In the genomic region with DNA sequence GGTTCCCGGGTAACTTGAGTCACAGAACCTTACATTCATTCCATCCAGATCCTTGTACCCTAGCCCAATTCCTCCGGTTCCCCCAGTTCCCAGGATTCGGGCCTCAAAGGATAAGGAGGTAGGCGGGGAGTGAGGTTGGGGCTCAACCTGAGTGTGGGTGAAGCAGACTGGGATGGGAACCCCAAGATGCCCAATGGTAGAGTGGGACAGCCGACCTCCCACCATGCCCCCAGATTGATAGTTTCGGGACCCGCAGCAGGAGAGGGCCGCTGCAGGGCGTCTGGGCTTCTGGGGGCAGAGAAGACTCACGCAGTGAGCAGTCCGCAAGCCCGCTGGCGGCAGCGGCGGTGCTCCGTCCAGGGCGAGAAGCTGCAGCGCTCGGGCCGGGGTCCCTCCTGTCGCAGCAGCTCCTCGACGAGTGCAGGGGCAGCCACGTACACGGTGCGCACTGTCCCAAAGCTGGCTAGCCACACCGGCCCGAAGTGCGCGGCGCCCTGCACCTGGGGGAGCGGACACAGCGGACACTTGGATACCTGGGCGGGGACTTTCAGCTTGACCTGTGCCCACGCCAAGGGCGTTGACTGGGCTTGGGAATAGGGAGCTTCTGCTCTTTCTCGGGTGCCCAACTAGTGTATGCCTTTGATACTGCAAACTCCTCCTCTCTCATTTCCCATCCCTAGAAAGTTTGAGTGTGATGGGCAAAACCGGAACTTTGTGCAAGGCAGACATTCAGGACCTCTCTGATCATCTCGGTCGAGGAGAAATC, we compare ENCODE assay signal across 6 cellular contexts. TPM values are rescaled to one million over a fixed set of nuclear protein-coding genes. Genes with fewer than 3 reads are reported as not detected.
A peak's percentile ranks its signal among the peaks of the same experiment; 100 is the strongest.
DNase-seq lines count a peak whose midpoint lies in the region; ATAC-seq lines count a peak whose summit lies in the region.

No MANE protein-coding gene starts in this region.

- H3K4me1 Mint-ChIP-seq in activated naive CD8-positive, alpha-beta T cell treated with anti-CD3 and anti-CD28 coated beads, Interleukin-2, amount 50 U/mL, for 24 hours = peaks cover 48% of the 10 kb centered on the region
- peaks cover 20 to 40% (median 32%) of the 10 kb centered on the region in 7 donors for H3K4me1 Mint-ChIP-seq in naive thymus-derived CD4-positive, alpha-beta T cell

- CTCF ChIA-PET in naive thymus-derived CD4-positive, alpha-beta T cell (lab: Charles Lee) = interaction anchor here (0.8 to 3.5 kb wide), 2 partner anchors 10 to 15 kb away, joined by 3 to 14 read pairs; no protein-coding TSS in a partner anchor

- ATAC-seq in GM18909 (IDR thresholded peaks at IDR 0.05; ENCODE audit: poor library complexity, unreplicated experiment) = peak; percentile 21
- peak; percentile 18 for ATAC-seq in activated naive CD8-positive, alpha-beta T cell treated with anti-CD3 and anti-CD28 coated beads, Interleukin-2, amount 50 U/mL, for 24 hours
- ATAC-seq in naive thymus-derived CD4-positive, alpha-beta T cell = peak; percentile 10

- peaks cover 0 to 12% of the 10 kb centered on the region in 2 donors for H3K27me3 ChIP-seq in naive thymus-derived CD4-positive, alpha-beta T cell (ENCODE audit: control insufficient read depth in 2 of 2, insufficient read depth in 2 of 2, low read length in 2 of 2)

- peaks cover 7% of the 10 kb centered on the region for H3K27me3 Mint-ChIP-seq in activated naive CD8-positive, alpha-beta T cell treated with anti-CD3 and anti-CD28 coated beads, Interleukin-2, amount 50 U/mL, for 24 hours
- H3K27me3 Mint-ChIP-seq in naive thymus-derived CD4-positive, alpha-beta T cell = peaks cover 9 to 27% (median 17%) of the 10 kb centered on the region in 5 donors

- H3K4me3 ChIP-seq in naive thymus-derived CD4-positive, alpha-beta T cell (ENCODE audit: low read length) = peak overlapping the region; percentile 70

- peak overlapping the region; percentile 87 for H3K4me3 Mint-ChIP-seq in activated naive CD8-positive, alpha-beta T cell treated with anti-CD3 and anti-CD28 coated beads, Interleukin-2, amount 50 U/mL, for 24 hours
- peak overlapping the region; percentile 72 to 93 (median 88) for H3K4me3 Mint-ChIP-seq in naive thymus-derived CD4-positive, alpha-beta T cell

- intact Hi-C loops in naive thymus-derived CD4-positive, alpha-beta T cell (cut with micrococcal nuclease) = loop anchor here (1.0 kb wide), 2 partner anchors 10 to 139 kb away; no protein-coding TSS in a partner anchor

- peaks cover 15 to 27% of the 10 kb centered on the region in 2 donors for H3K4me1 ChIP-seq in naive thymus-derived CD4-positive, alpha-beta T cell (ENCODE audit: control insufficient read depth in 2 of 2, insufficient read depth in 2 of 2, low read length in 2 of 2)

- H3K27ac ChIP-seq in naive thymus-derived CD4-positive, alpha-beta T cell (ENCODE audit: low read depth, low read length) = no peak overlapping the region

- H3K9me3 ChIP-seq in naive thymus-derived CD4-positive, alpha-beta T cell (ENCODE audit: control insufficient read depth in 2 of 3, low read length in 3 of 3) = no peaks in the 10 kb centered on the region

- H3K36me3 Mint-ChIP-seq in activated naive CD8-positive, alpha-beta T cell treated with anti-CD3 and anti-CD28 coated beads, Interleukin-2, amount 50 U/mL, for 24 hours (ENCODE audit: low read depth) = peaks cover 51% of the 10 kb centered on the region
- H3K36me3 Mint-ChIP-seq in naive thymus-derived CD4-positive, alpha-beta T cell = peaks cover 0 to 11% (median 5%) of the 10 kb centered on the region in 5 donors

- no peak for DNase-seq in activated naive CD8-positive, alpha-beta T cell treated with anti-CD3 and anti-CD28 coated beads, Interleukin-2, amount 50 U/mL, for 24 hours
- peak in 1 of 9 donors; percentile 30 for DNase-seq in naive thymus-derived CD4-positive, alpha-beta T cell
- DNase-seq in NCI-H2171 (lab: John Stamatoyannopoulos, UW) (no peak), H4 (ENCODE audit: low spot score) (no peak), putamen (ENCODE audit: low spot score) (no peak)

- H3K36me3 ChIP-seq in naive thymus-derived CD4-positive, alpha-beta T cell (ENCODE audit: control insufficient read depth in 2 of 3, insufficient read depth in 3 of 3, low read length in 3 of 3) = peaks cover 0 to 15% (median 0%) of the 10 kb centered on the region in 3 experiments

- H3K27ac Mint-ChIP-seq in activated naive CD8-positive, alpha-beta T cell treated with anti-CD3 and anti-CD28 coated beads, Interleukin-2, amount 50 U/mL, for 24 hours = peak overlapping the region; percentile 85
- H3K27ac Mint-ChIP-seq in naive thymus-derived CD4-positive, alpha-beta T cell = peak overlapping the region in 2 of 9 donors; percentile 13 to 31

- POLR2A ChIA-PET in naive thymus-derived CD4-positive, alpha-beta T cell (lab: Charles Lee) = interaction anchor here (0.8 to 1.3 kb wide), 5 partner anchors 10 to 24 kb away, joined by 3 to 4 read pairs (median 3); a partner anchor contains a TSS

- H3K9me3 Mint-ChIP-seq in activated naive CD8-positive, alpha-beta T cell treated with anti-CD3 and anti-CD28 coated beads, Interleukin-2, amount 50 U/mL, for 24 hours = no peaks in the 10 kb centered on the region
- no peaks in the 10 kb centered on the region for H3K9me3 Mint-ChIP-seq in naive thymus-derived CD4-positive, alpha-beta T cell

RNA-seq across cellular contexts. Expression of a gene that starts 1.0 kb away (rescaled TPM):
- total RNA-seq in naive thymus-derived CD4-positive, alpha-beta T cell = 1 to 10 TPM in 4 of 5 experiments, under 1 TPM in 1; 0.97 to 2.6 (median 1.7) TPM
- polyA plus RNA-seq in naive thymus-derived CD4-positive, alpha-beta T cell = under 1 TPM in 1 of 2 donors, not detected in 1; 0.20 TPM
- 0.48 TPM in 1 of 2 replicates, not detected in the other for total RNA-seq in H4 (2014; rRNA removed; shearing (Covaris generic))

RNA-seq across cellular contexts. Expression of a gene that starts 6.0 kb away (rescaled TPM):
- total RNA-seq in naive thymus-derived CD4-positive, alpha-beta T cell = 10 to 100 TPM; 11.8 to 30.9 (median 16.0) TPM
- polyA plus RNA-seq in naive thymus-derived CD4-positive, alpha-beta T cell = 10 to 100 TPM; 13.1 to 20.5 TPM
- 2.5 and 8.1 TPM in 2 replicates for total RNA-seq in H4 (2014; rRNA removed; shearing (Covaris generic))

RNA-seq across cellular contexts. Expression of a gene that starts 6.5 kb away (rescaled TPM):
- 1 to 10 TPM; 1.4 to 5.0 (median 2.1) TPM for total RNA-seq in naive thymus-derived CD4-positive, alpha-beta T cell
- 1 to 10 TPM; 3.0 to 3.2 TPM for polyA plus RNA-seq in naive thymus-derived CD4-positive, alpha-beta T cell
- total RNA-seq in H4 (2014; rRNA removed; shearing (Covaris generic)) = 4.1 and 7.9 TPM in 2 replicates

RNA-seq across cellular contexts. Expression of a gene that starts 11.0 kb away (rescaled TPM):
- total RNA-seq in naive thymus-derived CD4-positive, alpha-beta T cell = 10 to 100 TPM; 27.8 to 61.7 (median 44.4) TPM
- polyA plus RNA-seq in naive thymus-derived CD4-positive, alpha-beta T cell = 1 to 10 TPM; 3.2 to 6.6 TPM
- 5.5 and 7.3 TPM in 2 replicates for total RNA-seq in H4 (2014; rRNA removed; shearing (Covaris generic))

RNA-seq across cellular contexts. Expression of a gene that starts 13.8 kb away (rescaled TPM):
- 100 to 1,000 TPM in 1 of 5 experiments, 10 to 100 TPM in 4; 23.8 to 108 (median 42.9) TPM for total RNA-seq in naive thymus-derived CD4-positive, alpha-beta T cell
- 100 to 1,000 TPM in 1 of 2 donors, 10 to 100 TPM in 1; 77.6 to 105 TPM for polyA plus RNA-seq in naive thymus-derived CD4-positive, alpha-beta T cell
- 298 and 323 TPM in 2 replicates for total RNA-seq in H4 (2014; rRNA removed; shearing (Covaris generic))
